9 cellular contexts compared by ENCODE assay signal in genomic region chr7:155803418-155804376, GRCh38. TPM values are rescaled to one million over a fixed set of nuclear protein-coding genes. Genes with fewer than 3 reads are reported as not detected.
A peak's percentile ranks its signal among the peaks of the same experiment; 100 is the strongest.
DNase-seq lines count a peak whose midpoint lies in the region; ATAC-seq and TF ChIP-seq lines count a peak whose summit lies in the region.
"Had no signal": no experiment of that assay in that cellular context is flagged by ENCODE, and none has a peak within 500 bp of the region (broad histone marks: within the 10 kb centered on the region; RNA-seq: fewer than 3 reads in every experiment).

No MANE protein-coding gene starts in this region.

- DNase-seq in HFF-Myc (ENCODE audit: extremely low read depth, low read depth) = no peak
- no peak for DNase-seq in ascending aorta (ENCODE audit: low spot score in 2 of 2)
- DNase-seq in lower lobe of right lung = peak; percentile 91
- no peak for DNase-seq in HCEC 1CT
- DNase-seq in NCI-H2196 (lab: John Stamatoyannopoulos, UW; ENCODE audit: unreplicated experiment) = no peak

- no peaks in the 10 kb centered on the region for H3K4me1 ChIP-seq in ACC112 (ENCODE audit: control insufficient read depth, insufficient read depth, low read length, unreplicated experiment)
- H3K4me1 ChIP-seq in ascending aorta = peaks cover 0 to 10% of the 10 kb centered on the region in 2 donors
- H3K4me1 ChIP-seq in lower lobe of right lung = peaks cover 47% of the 10 kb centered on the region

- H3K36me3 ChIP-seq in ACC112 (ENCODE audit: insufficient read depth, low read length) (no peaks in the 10 kb centered on the region), ascending aorta (no peaks in the 10 kb centered on the region), lower lobe of right lung (no peaks in the 10 kb centered on the region)

- TF ChIP-seq CTCF in HFF-Myc (IDR thresholded peaks at IDR 0.05; ENCODE audit: low read depth, low read length, missing control alignments) (no peak), ascending aorta (IDR thresholded peaks at IDR 0.05) (no peak), lower lobe of right lung (IDR thresholded peaks at IDR 0.05) (no peak)

- peak overlapping the region; percentile 38 for H2AFZ ChIP-seq in ACC112 (ENCODE audit: low read length, unreplicated experiment)

- no peak overlapping the region for H3K27ac ChIP-seq in ACC112 (ENCODE audit: low read depth, low read length)
- no peak overlapping the region for H3K27ac ChIP-seq in ascending aorta
- peak overlapping the region; percentile 84 for H3K27ac ChIP-seq in lower lobe of right lung
- H3K27ac ChIP-seq: epithelial cell of prostate had no signal

- no peaks in the 10 kb centered on the region for H3K79me2 ChIP-seq in ACC112 (ENCODE audit: control insufficient read depth, insufficient read depth, low read length, unreplicated experiment)

- intact Hi-C loops in ascending aorta (cut with DNase I) (no loop called here), lower lobe of right lung (cut with DNase I) (no loop called here)

- H3K4me3 ChIP-seq in ACC112 (ENCODE audit: low read depth, low read length) (peak overlapping the region; percentile 69), HFF-Myc (replicated peaks; ENCODE audit: low read depth, low read length) (peak overlapping the region; percentile 19; the same call in 1 of the 2 replicates), ascending aorta (peak overlapping the region; percentile 33 to 51), lower lobe of right lung (peak overlapping the region; percentile 49)

- H3K27me3 ChIP-seq in ACC112 (ENCODE audit: insufficient read depth, low read length) (peaks cover 93% of the 10 kb centered on the region), ascending aorta (no peaks in the 10 kb centered on the region), lower lobe of right lung (ENCODE audit: low read depth) (peaks cover 97% of the 10 kb centered on the region)

- ATAC-seq in lower lobe of right lung (peak; percentile 82 to 85), GM21390 (IDR thresholded peaks at IDR 0.05; ENCODE audit: unreplicated experiment) (no peak), HG03457 (IDR thresholded peaks at IDR 0.05; ENCODE audit: unreplicated experiment) (no peak)

- H3K9me3 ChIP-seq in ascending aorta (no peaks in the 10 kb centered on the region), lower lobe of right lung (no peaks in the 10 kb centered on the region)

RNA-seq across cellular contexts. Expression of gene SHH, which starts 8.6 kb away (rescaled TPM):
- total RNA-seq in ascending aorta (0.11 TPM), lower lobe of right lung (7.3 TPM)

Comparison
In these comparisons a context has a peak if more than half of its experiments do, and no peak if none do; other contexts are left out.
1. H3K4me3 ChIP-seq: peak in every context shown above with its lines; median percentile 69 in ACC112; 49 in lower lobe of right lung; 42 in ascending aorta; 19 in HFF-Myc.
2. ATAC-seq: peak in lower lobe of right lung (2 of 2); none in GM21390 (single experiment) and HG03457 (single experiment).